In genomic region chr3:171329759-171330158, GRCh38 we compare ENCODE assay signal across 15 cellular contexts.
"Had no signal": no experiment of that assay in that cellular context is flagged by ENCODE, and none has a peak within 500 bp of the region (broad histone marks: within the 10 kb centered on the region; RNA-seq: fewer than 3 reads in every experiment).

No MANE protein-coding gene starts in this region.

- H3K9me3 ChIP-seq: mucosa of descending colon, stomach, thoracic aorta had no signal

- H3K36me3 ChIP-seq: stomach, thoracic aorta, WERI-Rb-1 had no signal

- H3K4me3 Mint-ChIP-seq: activated CD8-positive, alpha-beta T cell treated with anti-CD3 and anti-CD28 coated beads, Interleukin-2, amount 10 ng/mL, durations not matched to agents 7 days and 5 days; activated naive CD8-positive, alpha-beta T cell treated with anti-CD3 and anti-CD28 coated beads, Interleukin-2, amount 10 ng/mL, durations not matched to agents 7 days and 5 days; nephron progenitor cell had no signal

- H3K27ac Mint-ChIP-seq: activated CD8-positive, alpha-beta T cell treated with anti-CD3 and anti-CD28 coated beads, Interleukin-2, amount 10 ng/mL, durations not matched to agents 7 days and 5 days; activated naive CD8-positive, alpha-beta T cell treated with anti-CD3 and anti-CD28 coated beads, Interleukin-2, amount 10 ng/mL, durations not matched to agents 7 days and 5 days; nephron progenitor cell had no signal

- H3K27me3 Mint-ChIP-seq: activated naive CD8-positive, alpha-beta T cell treated with anti-CD3 and anti-CD28 coated beads, Interleukin-2, amount 10 ng/mL, durations not matched to agents 7 days and 5 days had no signal

- DNase-seq: activated CD4-positive, alpha-beta T cell treated with anti-CD3 and anti-CD28 coated beads for 4 hours; activated CD8-positive, alpha-beta memory T cell treated with anti-CD3 and anti-CD28 coated beads, Interleukin-2, amount 50 U/mL, for 48 hours; activated CD8-positive, alpha-beta T cell treated with anti-CD3 and anti-CD28 coated beads, Interleukin-2, amount 10 ng/mL, durations not matched to agents 7 days and 5 days; activated naive CD8-positive, alpha-beta T cell treated with anti-CD3 and anti-CD28 coated beads, Interleukin-2, amount 10 ng/mL, durations not matched to agents 7 days and 5 days; aorta; effector CD8-positive, alpha-beta T cell; hippocampal formation; kidney glomerular epithelial cell; mucosa of descending colon; nephron progenitor cell; small intestine; stomach; WERI-Rb-1 had no signal

- ATAC-seq: activated CD8-positive, alpha-beta T cell treated with anti-CD3 and anti-CD28 coated beads, Interleukin-2, amount 10 ng/mL, durations not matched to agents 7 days and 5 days; mucosa of descending colon had no signal

- H3K27ac ChIP-seq: epithelial cell of prostate, stomach, thoracic aorta, WERI-Rb-1 had no signal

- H3K4me3 ChIP-seq: mucosa of descending colon, stomach, thoracic aorta had no signal

- H3K9me3 Mint-ChIP-seq: activated naive CD8-positive, alpha-beta T cell treated with anti-CD3 and anti-CD28 coated beads, Interleukin-2, amount 10 ng/mL, durations not matched to agents 7 days and 5 days; nephron progenitor cell had no signal
